ENCODE assay signal across 28 cellular contexts in the genomic region with DNA sequence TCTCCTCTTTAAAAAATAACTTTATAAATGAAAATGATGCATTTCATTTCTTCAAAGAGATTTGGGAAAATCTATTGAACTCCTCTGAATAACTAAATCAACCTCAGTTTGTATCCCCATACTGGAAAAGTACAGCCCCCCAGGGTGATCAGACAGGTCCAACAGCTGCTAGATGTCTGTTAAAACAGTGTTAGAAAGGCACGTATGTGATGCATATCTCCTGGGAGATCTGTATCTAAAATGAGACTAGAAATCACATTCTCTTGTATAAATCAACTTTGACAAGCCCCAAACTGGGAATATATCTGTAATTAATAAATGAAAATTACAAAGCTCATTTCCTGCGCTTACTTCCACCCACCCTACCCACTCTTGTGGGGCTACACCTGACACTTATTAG. TPM values are rescaled to one million over a fixed set of nuclear protein-coding genes. Genes with fewer than 3 reads are reported as not detected.
"Had no signal": no experiment of that assay in that cellular context is flagged by ENCODE, and none has a peak within 500 bp of the region (broad histone marks: within the 10 kb centered on the region; RNA-seq: fewer than 3 reads in every experiment).

No MANE protein-coding gene starts in this region.

- H3K9me3 Mint-ChIP-seq: activated CD4-positive, alpha-beta T cell treated with anti-CD3 and anti-CD28 coated beads, Interleukin-2, amount 10 ng/mL, durations not matched to agents 24 days and 14 days; activated T-cell treated with anti-CD3 and anti-CD28 coated beads, Interleukin-2, amount 50 U/mL, for 24 hours; central memory CD8-positive, alpha-beta T cell had no signal

- H3K4me3 ChIP-seq: coronary artery, dorsolateral prefrontal cortex had no signal

- H3K27ac ChIP-seq: brain microvascular endothelial cell, coronary artery, dorsolateral prefrontal cortex, WERI-Rb-1 had no signal

- H3K4me1 Mint-ChIP-seq: activated B cell treated with CpG ODN at 0.5 μM for 24 hours; activated CD4-positive, alpha-beta T cell treated with anti-CD3 and anti-CD28 coated beads, Interleukin-2, amount 10 ng/mL, durations not matched to agents 24 days and 14 days; activated CD8-positive, alpha-beta memory T cell treated with anti-CD3 and anti-CD28 coated beads, Interleukin-2, amount 10 ng/mL, durations not matched to agents 7 days and 5 days; activated naive CD4-positive, alpha-beta T cell treated with anti-CD3 and anti-CD28 coated beads, Interleukin-2, amount 10 ng/mL, durations not matched to agents 7 days and 5 days; central memory CD8-positive, alpha-beta T cell; T-helper 17 cell had no signal

- H3K4me3 Mint-ChIP-seq: activated B cell treated with CpG ODN at 0.5 μM for 24 hours; activated CD4-positive, alpha-beta memory T cell treated with anti-CD3 and anti-CD28 coated beads for 36 hours; activated CD4-positive, alpha-beta T cell treated with anti-CD3 and anti-CD28 coated beads, Interleukin-2, amount 10 ng/mL, durations not matched to agents 24 days and 14 days; activated CD8-positive, alpha-beta memory T cell treated with anti-CD3 and anti-CD28 coated beads, Interleukin-2, amount 10 ng/mL, durations not matched to agents 7 days and 5 days; activated CD8-positive, alpha-beta T cell treated with anti-CD3 and anti-CD28 coated beads, Interleukin-2, amount 10 ng/mL, durations not matched to agents 7 days and 5 days; activated naive CD4-positive, alpha-beta T cell treated with anti-CD3 and anti-CD28 coated beads, Interleukin-2, amount 10 ng/mL, durations not matched to agents 7 days and 5 days; activated naive CD8-positive, alpha-beta T cell; activated T-cell treated with anti-CD3 and anti-CD28 coated beads, Interleukin-2, amount 50 U/mL, for 24 hours; activated T-cell treated with anti-CD3 and anti-CD28 coated beads, Interleukin-2, amount 50 U/mL, for 72 hours; central memory CD8-positive, alpha-beta T cell; dendritic cell treated with granulocyte-macrophage colony-stimulating factor and Interleukin-4, amounts not matched to agents 40 ng/mL and 50 ng/mL, for 4 days; endodermal cell; T-helper 17 cell; T-helper 2 cell treated with Interferon-gamma antibody and Interleukin-4, amounts not matched to agents 5 μg/mL and 100 μg/mL, for 36 hours had no signal

- H3K27me3 Mint-ChIP-seq: activated B cell treated with CpG ODN at 0.5 μM for 24 hours; activated CD4-positive, alpha-beta memory T cell treated with anti-CD3 and anti-CD28 coated beads for 36 hours; activated CD4-positive, alpha-beta T cell treated with anti-CD3 and anti-CD28 coated beads, Interleukin-2, amount 10 ng/mL, durations not matched to agents 24 days and 14 days; activated CD8-positive, alpha-beta memory T cell treated with anti-CD3 and anti-CD28 coated beads, Interleukin-2, amount 10 ng/mL, durations not matched to agents 7 days and 5 days; activated naive CD4-positive, alpha-beta T cell treated with anti-CD3 and anti-CD28 coated beads, Interleukin-2, amount 10 ng/mL, durations not matched to agents 7 days and 5 days; activated naive CD8-positive, alpha-beta T cell; activated T-cell treated with anti-CD3 and anti-CD28 coated beads, Interleukin-2, amount 50 U/mL, for 24 hours; central memory CD8-positive, alpha-beta T cell; dendritic cell treated with granulocyte-macrophage colony-stimulating factor and Interleukin-4, amounts not matched to agents 40 ng/mL and 50 ng/mL, for 4 days; T-helper 17 cell had no signal

- H3K36me3 Mint-ChIP-seq: activated CD4-positive, alpha-beta memory T cell treated with anti-CD3 and anti-CD28 coated beads for 36 hours; activated CD8-positive, alpha-beta memory T cell treated with anti-CD3 and anti-CD28 coated beads, Interleukin-2, amount 10 ng/mL, durations not matched to agents 7 days and 5 days; activated naive CD4-positive, alpha-beta T cell treated with anti-CD3 and anti-CD28 coated beads, Interleukin-2, amount 10 ng/mL, durations not matched to agents 7 days and 5 days; activated naive CD8-positive, alpha-beta T cell had no signal

- H3K27ac Mint-ChIP-seq: activated B cell treated with CpG ODN at 0.5 μM for 24 hours; activated CD4-positive, alpha-beta memory T cell treated with anti-CD3 and anti-CD28 coated beads for 36 hours; activated CD4-positive, alpha-beta T cell treated with anti-CD3 and anti-CD28 coated beads, Interleukin-2, amount 10 ng/mL, durations not matched to agents 24 days and 14 days; activated CD8-positive, alpha-beta memory T cell treated with anti-CD3 and anti-CD28 coated beads, Interleukin-2, amount 10 ng/mL, durations not matched to agents 7 days and 5 days; activated CD8-positive, alpha-beta T cell treated with anti-CD3 and anti-CD28 coated beads, Interleukin-2, amount 10 ng/mL, durations not matched to agents 7 days and 5 days; activated naive CD4-positive, alpha-beta T cell treated with anti-CD3 and anti-CD28 coated beads, Interleukin-2, amount 10 ng/mL, durations not matched to agents 7 days and 5 days; activated naive CD8-positive, alpha-beta T cell; activated T-cell treated with anti-CD3 and anti-CD28 coated beads, Interleukin-2, amount 50 U/mL, for 24 hours; activated T-cell treated with anti-CD3 and anti-CD28 coated beads, Interleukin-2, amount 50 U/mL, for 72 hours; dendritic cell treated with granulocyte-macrophage colony-stimulating factor and Interleukin-4, amounts not matched to agents 40 ng/mL and 50 ng/mL, for 4 days; endodermal cell; T-helper 17 cell; T-helper 2 cell treated with Interferon-gamma antibody and Interleukin-4, amounts not matched to agents 5 μg/mL and 100 μg/mL, for 36 hours had no signal

- H3K27me3 ChIP-seq: brain microvascular endothelial cell, dorsolateral prefrontal cortex had no signal

- H3K36me3 ChIP-seq: brain microvascular endothelial cell, WERI-Rb-1 had no signal

- DNase-seq: activated B cell treated with CpG ODN at 0.5 μM for 24 hours; activated CD4-positive, alpha-beta memory T cell treated with anti-CD3 and anti-CD28 coated beads for 36 hours; activated CD4-positive, alpha-beta T cell treated with anti-CD3 and anti-CD28 coated beads, Interleukin-2, amount 10 ng/mL, durations not matched to agents 24 days and 14 days; activated CD8-positive, alpha-beta memory T cell treated with anti-CD3 and anti-CD28 coated beads, Interleukin-2, amount 10 ng/mL, durations not matched to agents 7 days and 5 days; activated CD8-positive, alpha-beta memory T cell treated with anti-CD3 and anti-CD28 coated beads, Interleukin-2, amount 50 U/mL, for 4 hours; activated CD8-positive, alpha-beta T cell treated with anti-CD3 and anti-CD28 coated beads, Interleukin-2, amount 10 ng/mL, durations not matched to agents 7 days and 5 days; activated gamma-delta T cell; activated naive CD4-positive, alpha-beta T cell; activated naive CD4-positive, alpha-beta T cell treated with anti-CD3 and anti-CD28 coated beads, Interleukin-2, amount 10 ng/mL, durations not matched to agents 7 days and 5 days; activated T-cell treated with anti-CD3 and anti-CD28 coated beads, Interleukin-2, amount 50 U/mL, for 24 hours; activated T-cell treated with anti-CD3 and anti-CD28 coated beads, Interleukin-2, amount 50 U/mL, for 72 hours; amniotic stem cell; anterior cingulate cortex; brain microvascular endothelial cell; dorsolateral prefrontal cortex; effector memory CD4-positive, alpha-beta T cell; endodermal cell; foreskin fibroblast; T-helper 1 cell; T-helper 17 cell; T1000; WERI-Rb-1 had no signal

RNA-seq across cellular contexts. Expression of gene KIF2B, which starts 3.8 kb away (rescaled TPM):
- polyA plus RNA-seq: adipose tissue had no signal
